Comparison of ENCODE assay signal across 23 cellular contexts in the genomic region with DNA sequence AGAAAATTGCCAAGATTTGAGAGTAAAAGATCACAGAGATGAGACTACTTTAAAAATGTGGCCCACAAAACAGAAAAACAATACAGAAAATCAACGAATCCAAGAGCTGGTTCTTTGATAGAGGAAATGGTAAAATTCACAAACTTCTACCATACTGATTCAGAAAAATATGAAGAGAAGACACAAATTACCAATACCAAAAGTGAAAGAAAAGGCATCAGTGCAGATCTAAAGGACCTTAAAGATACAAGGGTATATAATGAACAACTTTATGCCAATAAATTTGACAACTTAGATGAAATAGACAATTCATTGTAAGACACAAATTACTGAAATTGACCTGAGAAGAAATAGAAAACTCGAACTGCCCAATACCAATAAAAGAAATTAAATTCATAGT. TPM values are rescaled to one million over a fixed set of nuclear protein-coding genes. Genes with fewer than 3 reads are reported as not detected.
DNase-seq lines count a peak whose midpoint lies in the region; ATAC-seq, FAIRE-seq and TF ChIP-seq lines count a peak whose summit lies in the region.
"Had no signal": no experiment of that assay in that cellular context is flagged by ENCODE, and none has a peak within 500 bp of the region (broad histone marks: within the 10 kb centered on the region; RNA-seq: fewer than 3 reads in every experiment).

No MANE protein-coding gene starts in this region.

- H3K27me3 ChIP-seq in MG63 = no peaks in the 10 kb centered on the region

- no peak overlapping the region for H3K4me3 ChIP-seq in MG63
- H3K4me3 ChIP-seq: GM23338, PC-9 had no signal

- H3K9me3 ChIP-seq in MG63 = no peaks in the 10 kb centered on the region
- H3K9me3 ChIP-seq: Caco-2 had no signal

- no peaks in the 10 kb centered on the region for H3K36me3 ChIP-seq in MG63

- FAIRE-seq in GM12891 (lab: Jason Lieb, UNC) = peak; percentile 20

- no peak for DNase-seq in GM12891 (ENCODE audit: insufficient read length, low spot score)
- peak; percentile 84 for DNase-seq in OCI-M1 (lab: John Stamatoyannopoulos, UW)
- DNase-seq in activated CD4-positive, alpha-beta T cell treated with anti-CD3 and anti-CD28 coated beads for 48 hours = no peak
- DNase-seq in MG63 = no peak
- DNase-seq: Caco-2; CD4-positive, alpha-beta memory T cell; DMS 273 treated with DMSO at 0.1 percent for 48 hours; DMS79 treated with DMSO at 0.1 percent for 48 hours; HCEC 1CT; NCI-H1417; NCI-H1694 treated with DMSO at 0.1 percent for 48 hours; NCI-H2081 treated with DMSO at 0.1 percent for 48 hours; NCI-H2171 treated with DMSO at 0.1 percent for 48 hours; NCI-H524 treated with DMSO at 0.1 percent for 48 hours; PC-9; RPMI8226; SHP77; T-helper 2 cell had no signal

- no peak for TF ChIP-seq POLR2A in GM12891 (IDR thresholded peaks at IDR 0.05; ENCODE audit: low read depth, low read length)

- ATAC-seq in HG02973 (IDR thresholded peaks at IDR 0.05; ENCODE audit: unreplicated experiment) (peak; percentile 26), HG02642 (IDR thresholded peaks at IDR 0.05; ENCODE audit: poor library complexity, unreplicated experiment) (no peak), GM18520 (IDR thresholded peaks at IDR 0.05; ENCODE audit: unreplicated experiment) (no peak)
- ATAC-seq: GM23338 had no signal

TF ChIP-seq in GM12891, 5 proteins besides CTCF, POLR2A, EP300 and RAD21:
- TF ChIP-seq SPI1 (IDR thresholded peaks at IDR 0.05; ENCODE audit: low read depth, low read length) (no peak), PAX5 (IDR thresholded peaks at IDR 0.05; ENCODE audit: insufficient read depth, low read length, severe bottlenecking) (no peak), TAF1 (IDR thresholded peaks at IDR 0.05; ENCODE audit: low read depth, low read length) (no peak), POU2F2 (IDR thresholded peaks at IDR 0.05; ENCODE audit: low read depth, low read length) (no peak), POLR2AphosphoS5 (IDR thresholded peaks at IDR 0.05; ENCODE audit: low read depth, low read length) (no peak)

RNA-seq across cellular contexts. Expression of a gene that starts 24.4 kb away (rescaled TPM):
- 10.4 TPM for polyA plus RNA-seq in GM12891 (2012; ENCODE audit: low read depth, missing spikeins)
- total RNA-seq in MG63 (2014; rRNA removed; shearing (Covaris generic); ENCODE audit: low replicate concordance) = 0.42 and 1.3 TPM in 2 replicates
- polyA plus RNA-seq: IgD-negative memory B cell had no signal
